ENCODE assay signal across 16 cellular contexts in genomic region chr19:2630352-2631001, GRCh38.
DNase-seq lines count a peak whose midpoint lies in the region; ATAC-seq and TF ChIP-seq lines count a peak whose summit lies in the region.
"Had no signal": no experiment of that assay in that cellular context is flagged by ENCODE, and none has a peak within 500 bp of the region (broad histone marks: within the 10 kb centered on the region; RNA-seq: fewer than 3 reads in every experiment).

No MANE protein-coding gene starts in this region.

- H3K4me1 Mint-ChIP-seq in central memory CD8-positive, alpha-beta T cell, result peaks cover 36% of the 10 kb centered on the region
- peaks cover 82 to 97% (median 91%) of the 10 kb centered on the region in 3 donors for H3K4me1 Mint-ChIP-seq in naive B cell
- H3K4me1 Mint-ChIP-seq: mesothelial cell of epicardium had no signal

- H3K9me3 Mint-ChIP-seq in central memory CD8-positive, alpha-beta T cell, result no peaks in the 10 kb centered on the region
- peaks cover 0 to 26% (median 10%) of the 10 kb centered on the region in 7 donors for H3K9me3 Mint-ChIP-seq in naive B cell

- H3K27ac Mint-ChIP-seq in central memory CD8-positive, alpha-beta T cell (ENCODE audit: low read depth), result peak overlapping the region; percentile 91
- H3K27ac Mint-ChIP-seq in naive B cell, result peak overlapping the region; percentile 97 to 99 (median 99)
- H3K27ac Mint-ChIP-seq: activated T-helper 1 cell treated with anti-CD3 and anti-CD28 coated beads, Interleukin-12 subunit alpha, Interleukin-12 subunit beta, Interleukin-2, Interleukin-4 antibody, amounts not matched to agents 30 ng/mL and 10 ng/mL and 1 ng/mL, durations not matched to agents 14 hours and 24 hours and 36 hours; mesothelial cell of epicardium; stimulated activated naive CD8-positive, alpha-beta T cell treated with anti-CD3 and anti-CD28 coated beads, Interleukin-15, Interleukin-2, amounts not matched to agents 100 ng/mL and 50 ng/mL, for 24 hours had no signal

- no peak for TF ChIP-seq CTCF in HEK293 (tag by site-specific recombination; IDR thresholded peaks at IDR 0.05)

- H3K9me3 ChIP-seq in HEK293 (ENCODE audit: control insufficient read depth, insufficient read depth, low read depth, low read length), result no peaks in the 10 kb centered on the region

- DNase-seq in central memory CD8-positive, alpha-beta T cell (ENCODE audit: low spot score in 2 of 2), result no peak
- DNase-seq in naive B cell (no peak), NOMO-1 treated with DMSO at 0.1 percent for 48 hours (lab: John Stamatoyannopoulos, UW; ENCODE audit: unreplicated experiment) (no peak), NCI-H2171 treated with DMSO at 0.1 percent for 48 hours (lab: John Stamatoyannopoulos, UW) (no peak)
- DNase-seq: activated CD8-positive, alpha-beta T cell treated with anti-CD3 and anti-CD28 coated beads for 36 hours; GM23248; NCI-H146 had no signal

- no peaks in the 10 kb centered on the region for H3K4me1 ChIP-seq in HEK293 (ENCODE audit: control insufficient read depth, insufficient read depth, low read length)

- H3K27ac ChIP-seq in HEK293 (ENCODE audit: extremely low read depth, low read depth, low read length) (no peak overlapping the region), temporal lobe (ENCODE audit: low read depth, low read length) (peak overlapping the region; percentile 7)
- H3K27ac ChIP-seq: epithelial cell of prostate, GM23248, SJSA1 had no signal

- POLR2A ChIA-PET in HEK293 (lab: Yijun Ruan, JAX), result interaction anchor here (0.5 to 0.7 kb wide), 2 partner anchors 90 to 155 kb away, joined by 3 read pairs; partner anchors contain the start of gene GADD45B

- peaks cover 10% of the 10 kb centered on the region for H3K36me3 Mint-ChIP-seq in central memory CD8-positive, alpha-beta T cell (ENCODE audit: insufficient read depth)
- peaks cover 8 to 10% of the 10 kb centered on the region in 2 donors for H3K36me3 Mint-ChIP-seq in naive B cell
- H3K36me3 Mint-ChIP-seq: mesothelial cell of epicardium had no signal

- H3K27me3 Mint-ChIP-seq in central memory CD8-positive, alpha-beta T cell, result no peaks in the 10 kb centered on the region
- H3K27me3 Mint-ChIP-seq in naive B cell, result no peaks in the 10 kb centered on the region
- H3K27me3 Mint-ChIP-seq: activated CD8-positive, alpha-beta T cell treated with anti-CD3 and anti-CD28 coated beads for 36 hours; stimulated activated naive CD8-positive, alpha-beta T cell treated with anti-CD3 and anti-CD28 coated beads, Interleukin-15, Interleukin-2, amounts not matched to agents 100 ng/mL and 50 ng/mL, for 24 hours had no signal

- CTCF ChIA-PET in HEK293 (lab: Yijun Ruan, JAX), result interaction anchor here (0.5 to 0.8 kb wide), 2 partner anchors 13 to 32 kb away, joined by 3 to 5 read pairs; no protein-coding TSS in a partner anchor

- no peak overlapping the region for H3K4me3 Mint-ChIP-seq in central memory CD8-positive, alpha-beta T cell
- peak overlapping the region in 5 of 8 donors; percentile 78 to 90 (median 87) for H3K4me3 Mint-ChIP-seq in naive B cell
- H3K4me3 Mint-ChIP-seq: activated CD8-positive, alpha-beta T cell treated with anti-CD3 and anti-CD28 coated beads for 36 hours; activated T-helper 1 cell treated with anti-CD3 and anti-CD28 coated beads, Interleukin-12 subunit alpha, Interleukin-12 subunit beta, Interleukin-2, Interleukin-4 antibody, amounts not matched to agents 30 ng/mL and 10 ng/mL and 1 ng/mL, durations not matched to agents 14 hours and 24 hours and 36 hours; mesothelial cell of epicardium; stimulated activated naive CD8-positive, alpha-beta T cell treated with anti-CD3 and anti-CD28 coated beads, Interleukin-15, Interleukin-2, amounts not matched to agents 100 ng/mL and 50 ng/mL, for 24 hours had no signal

- H3K4me3 ChIP-seq in HEK293 (ENCODE audit: low read depth, low read length), result no peak overlapping the region
- H3K4me3 ChIP-seq: GM23248, SJSA1 had no signal

- H3K36me3 ChIP-seq in HEK293 (ENCODE audit: control insufficient read depth in 2 of 2, insufficient read depth in 1 of 2, low read length in 2 of 2), result no peaks in the 10 kb centered on the region
- H3K36me3 ChIP-seq: SJSA1 had no signal

- ATAC-seq in central memory CD8-positive, alpha-beta T cell (replicated peaks; ENCODE audit: extremely low read depth, poor library complexity, severe bottlenecking), result no peak
- no peak for ATAC-seq in naive B cell (ENCODE audit: low read depth in 2 of 2)
- ATAC-seq in SK-N-SH treated with all-trans-retinoic acid at 6 μM for 48 hours, result no peak
- ATAC-seq in HG02870 (IDR thresholded peaks at IDR 0.05; ENCODE audit: unreplicated experiment), result no peak
- ATAC-seq: activated CD8-positive, alpha-beta T cell treated with anti-CD3 and anti-CD28 coated beads for 36 hours had no signal

TF ChIP-seq in HEK293, 187 proteins besides CTCF, POLR2A, EP300 and RAD21:
- TF ChIP-seq ZNF10 (tag by site-specific recombination; IDR thresholded peaks at IDR 0.05) (peak; percentile 96), SETDB1 (IDR thresholded peaks at IDR 0.05; ENCODE audit: insufficient read length, low read length) (peak; percentile 53), RBAK (tag by site-specific recombination; IDR thresholded peaks at IDR 0.05) (peak; percentile 98), ELK4 (IDR thresholded peaks at IDR 0.05; ENCODE audit: borderline replicate concordance, low read depth, low read length) (no peak)
TF ChIP-seq in HEK293: peak in this region for 3.

TF ChIP-seq in SK-N-SH treated with all-trans-retinoic acid at 6 μM for 48 hours, 23 proteins besides CTCF, POLR2A, EP300 and RAD21 (continues in another document):
- TF ChIP-seq GLIS3 (CRISPR knock-in tag; IDR thresholded peaks at IDR 0.05), result no peak
- no peak for TF ChIP-seq RARB (CRISPR knock-in tag; IDR thresholded peaks at IDR 0.05)
- TF ChIP-seq ZFP30 (CRISPR knock-in tag; IDR thresholded peaks at IDR 0.05), result no peak
- no peak for TF ChIP-seq CSRNP3 (CRISPR knock-in tag; IDR thresholded peaks at IDR 0.05)
- no peak for TF ChIP-seq ISL1 (CRISPR knock-in tag; IDR thresholded peaks at IDR 0.05)
- TF ChIP-seq TOX (CRISPR knock-in tag; IDR thresholded peaks at IDR 0.05; ENCODE audit: borderline replicate concordance), result no peak
- no peak for TF ChIP-seq TCF4 (CRISPR knock-in tag; IDR thresholded peaks at IDR 0.05; ENCODE audit: borderline replicate concordance)
- TF ChIP-seq PPARA (CRISPR knock-in tag; IDR thresholded peaks at IDR 0.05; ENCODE audit: borderline replicate concordance), result no peak
- TF ChIP-seq POU6F1 (CRISPR knock-in tag; IDR thresholded peaks at IDR 0.05; ENCODE audit: borderline replicate concordance, low read depth), result no peak
- no peak for TF ChIP-seq CREB5 (CRISPR knock-in tag; IDR thresholded peaks at IDR 0.05; ENCODE audit: low read depth)
- no peak for TF ChIP-seq OSR1 (CRISPR knock-in tag; IDR thresholded peaks at IDR 0.05)
